In the genomic region with DNA sequence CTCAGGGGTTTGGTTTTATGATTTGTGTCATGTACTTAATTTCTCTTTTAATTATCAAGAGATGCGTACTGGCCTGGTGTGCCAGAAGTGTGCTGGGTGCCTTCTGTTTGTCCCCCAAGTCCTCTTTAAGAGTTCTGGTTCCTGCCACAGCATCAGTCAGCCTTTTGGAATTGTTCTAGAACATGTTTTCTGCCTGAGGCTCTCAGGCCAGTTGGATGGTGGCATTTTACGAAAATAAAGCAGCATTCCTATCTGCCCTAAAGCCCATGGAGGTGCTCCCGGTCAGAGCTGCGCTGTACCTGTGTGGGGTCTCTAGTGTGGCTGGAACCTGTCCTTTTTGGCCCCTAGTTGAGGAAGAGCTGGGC, we compare ENCODE assay signal across 9 cellular contexts. TPM values are rescaled to one million over a fixed set of nuclear protein-coding genes. Genes with fewer than 3 reads are reported as not detected.
A peak's percentile ranks its signal among the peaks of the same experiment; 100 is the strongest.
DNase-seq lines count a peak whose midpoint lies in the region; ATAC-seq and TF ChIP-seq lines count a peak whose summit lies in the region.
"Had no signal": no experiment of that assay in that cellular context is flagged by ENCODE, and none has a peak within 500 bp of the region (broad histone marks: within the 10 kb centered on the region; RNA-seq: fewer than 3 reads in every experiment).

No MANE protein-coding gene starts in this region.

- TF ChIP-seq POLR2A in gastrocnemius medialis (IDR thresholded peaks at IDR 0.05): no peak

- peaks cover 43% of the 10 kb centered on the region for H3K36me3 Mint-ChIP-seq in activated CD4-positive, alpha-beta memory T cell treated with anti-CD3 and anti-CD28 coated beads, Interleukin-2, amount 10 ng/mL, durations not matched to agents 7 days and 5 days (ENCODE audit: low read depth)

- intact Hi-C loops in left ventricle myocardium superior (cut with micrococcal nuclease) (no loop called here), gastrocnemius medialis (cut with DNase I; ENCODE audit: low total_unique reads) (no loop called here)

- no peaks in the 10 kb centered on the region for H3K9me3 ChIP-seq in gastrocnemius medialis
- H3K9me3 ChIP-seq: testis had no signal

- DNase-seq in ELF-1 (ENCODE audit: low read depth, low spot score): peak; percentile 53
- no peak for DNase-seq in activated CD4-positive, alpha-beta memory T cell treated with anti-CD3 and anti-CD28 coated beads, Interleukin-2, amount 10 ng/mL, durations not matched to agents 7 days and 5 days
- peak; percentile 2 for DNase-seq in left ventricle myocardium superior
- DNase-seq in gastrocnemius medialis: no peak
- no peak for DNase-seq in NCI-H2196 treated with DMSO at 0.1 percent for 48 hours (lab: John Stamatoyannopoulos, UW; ENCODE audit: unreplicated experiment)

- peak overlapping the region; percentile 80 for H3K4me3 Mint-ChIP-seq in activated CD4-positive, alpha-beta memory T cell treated with anti-CD3 and anti-CD28 coated beads, Interleukin-2, amount 10 ng/mL, durations not matched to agents 7 days and 5 days

- ATAC-seq in left ventricle myocardium superior (no peak), gastrocnemius medialis (no peak), HG03432 (IDR thresholded peaks at IDR 0.05; ENCODE audit: unreplicated experiment) (no peak), GM18858 (IDR thresholded peaks at IDR 0.05; ENCODE audit: unreplicated experiment) (no peak), HG02759 (IDR thresholded peaks at IDR 0.05; ENCODE audit: unreplicated experiment) (no peak)

- POLR2A ChIA-PET in activated CD4-positive, alpha-beta memory T cell treated with anti-CD3 and anti-CD28 coated beads, Interleukin-2, amount 10 ng/mL, durations not matched to agents 7 days and 5 days (lab: Charles Lee): interaction anchor here (3.2 to 5.2 kb wide), 3 partner anchors 15 to 28 kb away, joined by 30 to 64 read pairs (median 31); no protein-coding TSS in a partner anchor

- no peaks in the 10 kb centered on the region for H3K27me3 ChIP-seq in gastrocnemius medialis
- H3K27me3 ChIP-seq: testis had no signal

- H3K27ac ChIP-seq in gastrocnemius medialis: peak overlapping the region; percentile 58 to 85 (median 80)

- peak overlapping the region in 2 of 4 donors; percentile 15 for H3K4me3 ChIP-seq in gastrocnemius medialis
- H3K4me3 ChIP-seq: testis had no signal

- in situ Hi-C loops in gastrocnemius medialis (cut with MboI; ENCODE audit: low sequenced_read_pairs in 4 of 4): no loop called here

- H3K4me1 ChIP-seq in gastrocnemius medialis: peaks cover 68 to 71% of the 10 kb centered on the region in 2 donors

- CTCF ChIA-PET in activated CD4-positive, alpha-beta memory T cell treated with anti-CD3 and anti-CD28 coated beads, Interleukin-2, amount 10 ng/mL, durations not matched to agents 7 days and 5 days (lab: Charles Lee): interaction anchor here (0.5 kb wide), 1 partner anchor 11 kb away, joined by 3 read pairs; no protein-coding TSS in a partner anchor

- H3K4me1 Mint-ChIP-seq in activated CD4-positive, alpha-beta memory T cell treated with anti-CD3 and anti-CD28 coated beads, Interleukin-2, amount 10 ng/mL, durations not matched to agents 7 days and 5 days: peaks cover 78% of the 10 kb centered on the region

- H3K36me3 ChIP-seq in gastrocnemius medialis: peaks cover 0 to 12% of the 10 kb centered on the region in 2 donors

- H3K27me3 Mint-ChIP-seq in activated CD4-positive, alpha-beta memory T cell treated with anti-CD3 and anti-CD28 coated beads, Interleukin-2, amount 10 ng/mL, durations not matched to agents 7 days and 5 days: no peaks in the 10 kb centered on the region

- H3K9me3 Mint-ChIP-seq in activated CD4-positive, alpha-beta memory T cell treated with anti-CD3 and anti-CD28 coated beads, Interleukin-2, amount 10 ng/mL, durations not matched to agents 7 days and 5 days: peaks cover 11% of the 10 kb centered on the region

- peak overlapping the region; percentile 98 for H3K27ac Mint-ChIP-seq in activated CD4-positive, alpha-beta memory T cell treated with anti-CD3 and anti-CD28 coated beads, Interleukin-2, amount 10 ng/mL, durations not matched to agents 7 days and 5 days

- no peak for TF ChIP-seq CTCF in gastrocnemius medialis (IDR thresholded peaks at IDR 0.05 in 4 of 5, conservative IDR thresholded peaks at IDR 0.05 in 1 of 5)

RNA-seq across cellular contexts. Expression of gene TSSK6, which starts 54.1 kb away (rescaled TPM):
- total RNA-seq in activated CD4-positive, alpha-beta memory T cell treated with anti-CD3 and anti-CD28 coated beads, Interleukin-2, amount 10 ng/mL, durations not matched to agents 7 days and 5 days: 1 to 10 TPM; 5.3 to 5.7 TPM
- total RNA-seq in left ventricle myocardium superior (0.67 TPM), gastrocnemius medialis (1 to 10 TPM in 1 of 4 donors, under 1 TPM in 1, not detected in 2; 0.80 to 1.7 TPM)

RNA-seq across cellular contexts. Expression of gene NDUFA13, which starts 54.7 kb away (rescaled TPM):
- 100 to 1,000 TPM; 371 to 388 TPM for total RNA-seq in activated CD4-positive, alpha-beta memory T cell treated with anti-CD3 and anti-CD28 coated beads, Interleukin-2, amount 10 ng/mL, durations not matched to agents 7 days and 5 days
- 1,297 TPM for total RNA-seq in left ventricle myocardium superior
- total RNA-seq in gastrocnemius medialis: 100 to 1,000 TPM in 1 of 4 donors, 10 to 100 TPM in 3; 41.8 to 201 (median 50.5) TPM

RNA-seq across cellular contexts. Expression of gene GATAD2A, which starts 55.8 kb away (rescaled TPM):
- 100 to 1,000 TPM; 109 to 113 TPM for total RNA-seq in activated CD4-positive, alpha-beta memory T cell treated with anti-CD3 and anti-CD28 coated beads, Interleukin-2, amount 10 ng/mL, durations not matched to agents 7 days and 5 days
- 29.7 TPM for total RNA-seq in left ventricle myocardium superior
- total RNA-seq in gastrocnemius medialis: 10 to 100 TPM; 17.7 to 51.4 (median 40.1) TPM

Comparison
In these comparisons a context has a peak if more than half of its experiments do, and no peak if none do; other contexts are left out.
1. DNase-seq: peak in ELF-1 (single experiment) and left ventricle myocardium superior (single experiment); none in activated CD4-positive, alpha-beta memory T cell treated with anti-CD3 and anti-CD28 coated beads, Interleukin-2, amount 10 ng/mL, durations not matched to agents 7 days and 5 days (single experiment), gastrocnemius medialis (0 of 2) and NCI-H2196 treated with DMSO at 0.1 percent for 48 hours (single experiment).